In the genomic region with DNA sequence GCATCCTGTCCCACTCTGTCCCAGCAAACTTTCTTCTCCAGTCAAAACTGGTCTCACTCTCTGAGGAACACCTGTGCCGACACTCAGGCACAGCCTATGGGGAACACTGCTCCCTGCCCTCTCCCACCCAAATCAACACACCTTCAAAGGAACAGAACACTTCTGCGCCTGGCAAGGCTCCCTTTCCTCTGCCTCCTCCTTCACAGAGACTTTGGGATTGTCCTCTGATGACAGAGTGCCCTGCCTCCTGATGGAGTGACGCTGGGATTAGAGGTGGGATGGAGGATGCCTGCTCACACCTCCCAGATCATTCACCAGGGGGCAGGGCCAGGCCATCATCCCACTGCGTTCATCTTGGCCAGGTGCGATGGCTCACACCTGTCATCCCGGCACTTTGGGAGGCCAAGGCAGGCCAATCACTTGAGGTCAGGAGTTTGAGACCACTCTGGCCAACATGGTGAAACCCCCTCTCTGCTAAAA, we compare ENCODE assay signal across 16 cellular contexts. TPM values are rescaled to one million over a fixed set of nuclear protein-coding genes. Genes with fewer than 3 reads are reported as not detected.
A peak's percentile ranks its signal among the peaks of the same experiment; 100 is the strongest.
DNase-seq lines count a peak whose midpoint lies in the region; ATAC-seq, FAIRE-seq and TF ChIP-seq lines count a peak whose summit lies in the region.
"Had no signal": no experiment of that assay in that cellular context is flagged by ENCODE, and none has a peak within 500 bp of the region (broad histone marks: within the 10 kb centered on the region; RNA-seq: fewer than 3 reads in every experiment).

No MANE protein-coding gene starts in this region.

- H3K27me3 Mint-ChIP-seq in stimulated activated naive CD8-positive, alpha-beta T cell treated with anti-CD3 and anti-CD28 coated beads, Interleukin-15, Interleukin-2, amounts not matched to agents 100 ng/mL and 50 ng/mL, for 24 hours = no peaks in the 10 kb centered on the region
- H3K27me3 Mint-ChIP-seq in activated T-helper 1 cell treated with anti-CD3 and anti-CD28 coated beads, Interleukin-12 subunit alpha, Interleukin-12 subunit beta, Interleukin-2, Interleukin-4 antibody, amounts not matched to agents 30 ng/mL and 10 ng/mL and 1 ng/mL, durations not matched to agents 14 hours and 24 hours and 36 hours (ENCODE audit: insufficient read depth) = no peaks in the 10 kb centered on the region

- peaks cover 4% of the 10 kb centered on the region for H3K36me3 Mint-ChIP-seq in stimulated activated naive CD8-positive, alpha-beta T cell treated with anti-CD3 and anti-CD28 coated beads, Interleukin-15, Interleukin-2, amounts not matched to agents 100 ng/mL and 50 ng/mL, for 24 hours (ENCODE audit: low read depth)
- H3K36me3 Mint-ChIP-seq in activated T-helper 1 cell treated with anti-CD3 and anti-CD28 coated beads, Interleukin-12 subunit alpha, Interleukin-12 subunit beta, Interleukin-2, Interleukin-4 antibody, amounts not matched to agents 30 ng/mL and 10 ng/mL and 1 ng/mL, durations not matched to agents 14 hours and 24 hours and 36 hours (ENCODE audit: low read depth) = peaks cover 21% of the 10 kb centered on the region

- H3K27ac ChIP-seq in HepG2 (ENCODE audit: extremely low read length, insufficient read depth, low read length) (no peak overlapping the region), left ventricle myocardium inferior (replicated peaks) (no peak overlapping the region)
- H3K27ac ChIP-seq: ovary had no signal

- no peaks in the 10 kb centered on the region for H4K20me1 ChIP-seq in HepG2 (ENCODE audit: insufficient read depth, low read length)

- H3K9me3 ChIP-seq in HepG2 (ENCODE audit: low read length) (no peaks in the 10 kb centered on the region), left ventricle myocardium inferior (replicated peaks) (no peaks in the 10 kb centered on the region)
- H3K9me3 ChIP-seq: MG63, ovary had no signal

- no peak for TF ChIP-seq POLR2A in HepG2 (IDR thresholded peaks at IDR 0.05; ENCODE audit: insufficient read depth in 1 of 2, low read depth in 2 of 2, low read length in 2 of 2)

- H3K4me1 Mint-ChIP-seq in stimulated activated naive CD8-positive, alpha-beta T cell treated with anti-CD3 and anti-CD28 coated beads, Interleukin-15, Interleukin-2, amounts not matched to agents 100 ng/mL and 50 ng/mL, for 24 hours (ENCODE audit: low read depth) = peaks cover 87% of the 10 kb centered on the region
- peaks cover 91% of the 10 kb centered on the region for H3K4me1 Mint-ChIP-seq in activated T-helper 1 cell treated with anti-CD3 and anti-CD28 coated beads, Interleukin-12 subunit alpha, Interleukin-12 subunit beta, Interleukin-2, Interleukin-4 antibody, amounts not matched to agents 30 ng/mL and 10 ng/mL and 1 ng/mL, durations not matched to agents 14 hours and 24 hours and 36 hours (ENCODE audit: low read depth)

- ATAC-seq in stimulated activated naive CD8-positive, alpha-beta T cell treated with anti-CD3 and anti-CD28 coated beads, Interleukin-15, Interleukin-2, amounts not matched to agents 100 U/mL and 50 U/mL, for 24 hours = no peak
- ATAC-seq in HepG2 (no peak), GM18907 (IDR thresholded peaks at IDR 0.05; ENCODE audit: unreplicated experiment) (no peak), left colon (no peak)

- H3K4me2 ChIP-seq in HepG2 (ENCODE audit: low read depth, low read length) = peak overlapping the region; percentile 9; the same call in 1 of the 2 replicates

- TF ChIP-seq CTCF in HepG2 (CRISPR knock-in tag; IDR thresholded peaks at IDR 0.05) = peak; percentile 42; the same call in 1 of the 2 replicates
- TF ChIP-seq CTCF in left ventricle myocardium inferior (IDR thresholded peaks at IDR 0.05; ENCODE audit: borderline replicate concordance) = no peak

- intact Hi-C loops in activated T-helper 1 cell treated with anti-CD3 and anti-CD28 coated beads, Interleukin-12 subunit alpha, Interleukin-12 subunit beta, Interleukin-2, Interleukin-4 antibody, amounts not matched to agents 30 ng/mL and 10 ng/mL and 1 ng/mL, durations not matched to agents 14 hours and 24 hours and 36 hours (cut with micrococcal nuclease) = loop anchor here (1.0 to 10.0 kb wide), 13 partner anchors 18 to 896 kb away; no protein-coding TSS in a partner anchor
- intact Hi-C loops in HepG2 (cut with micrococcal nuclease; ENCODE audit: unreplicated experiment) (no loop called here), left colon (cut with DNase I, micrococcal nuclease) (no loop called here), left ventricle myocardium inferior (cut with micrococcal nuclease) (no loop called here)

- H3K79me2 ChIP-seq in HepG2 (ENCODE audit: insufficient read depth, low read length) = no peaks in the 10 kb centered on the region

- no peak for DNase-seq in stimulated activated naive CD8-positive, alpha-beta T cell treated with anti-CD3 and anti-CD28 coated beads, Interleukin-15, Interleukin-2, amounts not matched to agents 100 U/mL and 50 U/mL, for 24 hours
- no peak for DNase-seq in activated T-helper 1 cell treated with anti-CD3 and anti-CD28 coated beads, Interleukin-12 subunit alpha, Interleukin-12 subunit beta, Interleukin-2, Interleukin-4 antibody, amounts not matched to agents 30 ng/mL and 10 ng/mL and 1 ng/mL, durations not matched to agents 14 hours and 24 hours and 36 hours (ENCODE audit: low spot score)
- DNase-seq in HepG2 (ENCODE audit: low spot score) = no peak
- DNase-seq in glomerular visceral epithelial cell (ENCODE audit: extremely low spot score) = no peak
- DNase-seq in left colon = no peak
- no peak for DNase-seq in left ventricle myocardium inferior
- DNase-seq: AML-193, hippocampal formation, MG63, NCI-H2171, OCI-M1, ovary had no signal

- no peak for FAIRE-seq in HepG2 (lab: Jason Lieb, UNC)
- FAIRE-seq: endothelial cell of umbilical vein had no signal

- H3K27me3 ChIP-seq in HepG2 (ENCODE audit: control insufficient read depth in 1 of 2, insufficient read depth in 2 of 2, low read length in 2 of 2) (peaks cover 0 to 11% of the 10 kb centered on the region in 2 experiments; a peak in 2 of 5 replicates), left ventricle myocardium inferior (ENCODE audit: low read depth) (no peaks in the 10 kb centered on the region)
- H3K27me3 ChIP-seq: MG63, ovary had no signal

- no peak for TF ChIP-seq EP300 in HepG2 (IDR thresholded peaks at IDR 0.05; ENCODE audit: low read depth in 2 of 2, low read length in 2 of 2)
- no peak for TF ChIP-seq EP300 in HepG2 (CRISPR knock-in tag; IDR thresholded peaks at IDR 0.05; ENCODE audit: borderline replicate concordance)

- H3K4me3 Mint-ChIP-seq in stimulated activated naive CD8-positive, alpha-beta T cell treated with anti-CD3 and anti-CD28 coated beads, Interleukin-15, Interleukin-2, amounts not matched to agents 100 ng/mL and 50 ng/mL, for 24 hours = peak overlapping the region; percentile 77
- H3K4me3 Mint-ChIP-seq in activated T-helper 1 cell treated with anti-CD3 and anti-CD28 coated beads, Interleukin-12 subunit alpha, Interleukin-12 subunit beta, Interleukin-2, Interleukin-4 antibody, amounts not matched to agents 30 ng/mL and 10 ng/mL and 1 ng/mL, durations not matched to agents 14 hours and 24 hours and 36 hours = peak overlapping the region; percentile 51

- WGBS in HepG2 (ENCODE audit: low lambda C conversion rate) = 57% methylated on average over 6 of the region's 6 CpGs

- no peak for TF ChIP-seq RAD21 in HepG2 (CRISPR knock-in tag; IDR thresholded peaks at IDR 0.05)

- CTCF ChIA-PET in HepG2 (lab: Yijun Ruan, JAX; ENCODE audit: low intra/inter-chr PET ratio, low total read pairs) = no interaction called here

- H3K36me3 ChIP-seq in HepG2 (replicated peaks in 1 of 2; ENCODE audit: control insufficient read depth in 1 of 2, insufficient read depth in 2 of 2, low read length in 2 of 2) = no peaks in the 10 kb centered on the region
- no peaks in the 10 kb centered on the region for H3K36me3 ChIP-seq in left ventricle myocardium inferior
- H3K36me3 ChIP-seq: MG63, ovary had no signal

- BruUV-seq in HepG2 (replicated peaks; lab: Mats Ljungman, UMichigan) = no TSS peak

- H3K9me3 Mint-ChIP-seq in stimulated activated naive CD8-positive, alpha-beta T cell treated with anti-CD3 and anti-CD28 coated beads, Interleukin-15, Interleukin-2, amounts not matched to agents 100 ng/mL and 50 ng/mL, for 24 hours = peaks cover 4% of the 10 kb centered on the region
- peaks cover 10% of the 10 kb centered on the region for H3K9me3 Mint-ChIP-seq in activated T-helper 1 cell treated with anti-CD3 and anti-CD28 coated beads, Interleukin-12 subunit alpha, Interleukin-12 subunit beta, Interleukin-2, Interleukin-4 antibody, amounts not matched to agents 30 ng/mL and 10 ng/mL and 1 ng/mL, durations not matched to agents 14 hours and 24 hours and 36 hours

- no peak overlapping the region for H3K9ac ChIP-seq in HepG2 (ENCODE audit: insufficient read depth, low read depth, low read length)

- peaks cover 71% of the 10 kb centered on the region for H3K4me1 ChIP-seq in HepG2 (ENCODE audit: insufficient read depth, low read length)
- H3K4me1 ChIP-seq in left ventricle myocardium inferior = peaks cover 39% of the 10 kb centered on the region

- no peak overlapping the region for H2AFZ ChIP-seq in HepG2 (ENCODE audit: low read length)

- POLR2A ChIA-PET in HepG2 (lab: Yijun Ruan, JAX) = no interaction called here

- H3K27ac Mint-ChIP-seq in stimulated activated naive CD8-positive, alpha-beta T cell treated with anti-CD3 and anti-CD28 coated beads, Interleukin-15, Interleukin-2, amounts not matched to agents 100 ng/mL and 50 ng/mL, for 24 hours = peak overlapping the region; percentile 99
- peak overlapping the region; percentile 100 for H3K27ac Mint-ChIP-seq in activated T-helper 1 cell treated with anti-CD3 and anti-CD28 coated beads, Interleukin-12 subunit alpha, Interleukin-12 subunit beta, Interleukin-2, Interleukin-4 antibody, amounts not matched to agents 30 ng/mL and 10 ng/mL and 1 ng/mL, durations not matched to agents 14 hours and 24 hours and 36 hours

- in situ Hi-C loops in HepG2 (cut with HindIII; ENCODE audit: extremely low pct_ligation_motif_present, low pct_unique_long_range_greater_than_20kb) = loop anchor here (25.0 kb wide), 1 partner anchor 521 kb away; no protein-coding TSS in a partner anchor

- H3K4me3 ChIP-seq in HepG2 (replicated peaks in 1 of 3; ENCODE audit: insufficient read depth in 1 of 3, low read depth in 2 of 3, low read length in 3 of 3) = no peak overlapping the region
- no peak overlapping the region for H3K4me3 ChIP-seq in left ventricle myocardium inferior
- H3K4me3 ChIP-seq: lung, MG63, ovary had no signal

RNA-seq across cellular contexts. Expression of a gene that starts 26.5 kb away (rescaled TPM):
- 110 and 113 TPM in 2 replicates for total RNA-seq in activated T-helper 1 cell treated with anti-CD3 and anti-CD28 coated beads, Interleukin-12 subunit alpha, Interleukin-12 subunit beta, Interleukin-2, Interleukin-4 antibody, amounts not matched to agents 30 ng/mL and 10 ng/mL and 1 ng/mL, durations not matched to agents 14 hours and 24 hours and 36 hours
- total RNA-seq in HepG2 (2016; rRNA removed; fragmentation: Illumina TruSeq; extraction: Trizol) = 13.5 and 27.0 TPM in 2 replicates
- total RNA-seq in HepG2 (2016; cell fraction: cytosol; rRNA removed; fragmentation: Illumina TruSeq; extraction: Trizol; ENCODE audit: low read depth) = 17.4 and 21.1 TPM in 2 replicates
- 13.7 and 28.9 TPM in 2 replicates for total RNA-seq in HepG2 (2016; cell fraction: insoluble cytoplasmic fraction; rRNA removed; fragmentation: Illumina TruSeq; extraction: Trizol)
- total RNA-seq in HepG2 (2016; cell fraction: membrane; rRNA removed; fragmentation: Illumina TruSeq; extraction: Trizol) = 23.0 and 29.0 TPM in 2 replicates
- total RNA-seq in HepG2 (2016; cell fraction: nucleus; rRNA removed; fragmentation: Illumina TruSeq; extraction: Trizol) = 106 and 113 TPM in 2 replicates
- polyA plus RNA-seq in HepG2 (2011; rRNA removed) = 71.9 and 75.4 TPM in 2 replicates
- polyA plus RNA-seq in HepG2 (2011; cell fraction: cytosol; rRNA removed) = 35.6 and 36.3 TPM in 2 replicates
- 201 and 233 TPM in 2 replicates for polyA plus RNA-seq in HepG2 (2011; cell fraction: nucleus; rRNA removed)
- 28.6 and 64.6 TPM in 2 replicates for polyA plus RNA-seq in HepG2 (2012)
- polyA plus RNA-seq in HepG2 (2016; cell fraction: cytosol; fragmentation: Illumina TruSeq; extraction: Trizol; ENCODE audit: low read depth) = 2.8 and 3.6 TPM in 2 replicates
- 25.4 and 29.8 TPM in 2 replicates for polyA plus RNA-seq in HepG2 (2016; cell fraction: insoluble cytoplasmic fraction; fragmentation: Illumina TruSeq; extraction: Trizol; ENCODE audit: low read depth)
- polyA plus RNA-seq in HepG2 (2016; cell fraction: membrane; fragmentation: Illumina TruSeq; extraction: Trizol; ENCODE audit: low read depth) = 11.0 and 14.7 TPM in 2 replicates
- 165 and 176 TPM in 2 replicates for polyA plus RNA-seq in HepG2 (2016; cell fraction: nucleus; fragmentation: Illumina TruSeq; extraction: Trizol; ENCODE audit: insufficient read depth, low read depth)
- 46.3 and 318 TPM in 2 replicates for polyA minus RNA-seq in HepG2 (2011; rRNA and poly(A)+ RNA removed; ENCODE audit: low replicate concordance)
- polyA minus RNA-seq in HepG2 (2011; cell fraction: cytosol; rRNA and poly(A)+ RNA removed) = 50.8 and 67.4 TPM in 2 replicates
- polyA minus RNA-seq in HepG2 (2011; cell fraction: nucleus; rRNA and poly(A)+ RNA removed) = 544 and 615 TPM in 2 replicates
- 100 to 1,000 TPM; 359 to 434 TPM for total RNA-seq in left colon
- total RNA-seq in left ventricle myocardium inferior = 43.8 TPM
